Comparison of ENCODE assay signal across 1 cellular context in the genomic region with DNA sequence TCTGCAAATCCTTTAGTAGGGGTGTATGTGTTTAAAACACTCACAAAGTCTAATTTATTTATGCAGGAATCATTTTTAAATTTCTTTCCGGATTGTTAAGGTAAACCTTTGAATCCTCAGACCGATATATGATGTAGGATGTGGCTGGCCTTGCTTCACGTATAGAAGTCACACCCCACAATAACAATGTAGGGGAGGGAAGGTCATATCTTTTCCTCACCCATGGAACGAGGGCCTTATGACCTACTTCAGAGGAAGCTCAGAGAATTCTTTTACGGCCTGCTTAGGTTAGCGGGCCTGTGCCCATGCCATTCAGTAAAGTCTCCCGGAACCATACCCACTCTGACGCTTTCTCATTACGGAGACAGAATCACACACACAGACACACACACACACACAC.
TF ChIP-seq lines count a peak whose summit lies in the region.

No MANE protein-coding gene starts in this region.

TF ChIP-seq in H1, 55 proteins besides CTCF, POLR2A, EP300 and RAD21 (continued from another document):
- TF ChIP-seq, protein P1, sequence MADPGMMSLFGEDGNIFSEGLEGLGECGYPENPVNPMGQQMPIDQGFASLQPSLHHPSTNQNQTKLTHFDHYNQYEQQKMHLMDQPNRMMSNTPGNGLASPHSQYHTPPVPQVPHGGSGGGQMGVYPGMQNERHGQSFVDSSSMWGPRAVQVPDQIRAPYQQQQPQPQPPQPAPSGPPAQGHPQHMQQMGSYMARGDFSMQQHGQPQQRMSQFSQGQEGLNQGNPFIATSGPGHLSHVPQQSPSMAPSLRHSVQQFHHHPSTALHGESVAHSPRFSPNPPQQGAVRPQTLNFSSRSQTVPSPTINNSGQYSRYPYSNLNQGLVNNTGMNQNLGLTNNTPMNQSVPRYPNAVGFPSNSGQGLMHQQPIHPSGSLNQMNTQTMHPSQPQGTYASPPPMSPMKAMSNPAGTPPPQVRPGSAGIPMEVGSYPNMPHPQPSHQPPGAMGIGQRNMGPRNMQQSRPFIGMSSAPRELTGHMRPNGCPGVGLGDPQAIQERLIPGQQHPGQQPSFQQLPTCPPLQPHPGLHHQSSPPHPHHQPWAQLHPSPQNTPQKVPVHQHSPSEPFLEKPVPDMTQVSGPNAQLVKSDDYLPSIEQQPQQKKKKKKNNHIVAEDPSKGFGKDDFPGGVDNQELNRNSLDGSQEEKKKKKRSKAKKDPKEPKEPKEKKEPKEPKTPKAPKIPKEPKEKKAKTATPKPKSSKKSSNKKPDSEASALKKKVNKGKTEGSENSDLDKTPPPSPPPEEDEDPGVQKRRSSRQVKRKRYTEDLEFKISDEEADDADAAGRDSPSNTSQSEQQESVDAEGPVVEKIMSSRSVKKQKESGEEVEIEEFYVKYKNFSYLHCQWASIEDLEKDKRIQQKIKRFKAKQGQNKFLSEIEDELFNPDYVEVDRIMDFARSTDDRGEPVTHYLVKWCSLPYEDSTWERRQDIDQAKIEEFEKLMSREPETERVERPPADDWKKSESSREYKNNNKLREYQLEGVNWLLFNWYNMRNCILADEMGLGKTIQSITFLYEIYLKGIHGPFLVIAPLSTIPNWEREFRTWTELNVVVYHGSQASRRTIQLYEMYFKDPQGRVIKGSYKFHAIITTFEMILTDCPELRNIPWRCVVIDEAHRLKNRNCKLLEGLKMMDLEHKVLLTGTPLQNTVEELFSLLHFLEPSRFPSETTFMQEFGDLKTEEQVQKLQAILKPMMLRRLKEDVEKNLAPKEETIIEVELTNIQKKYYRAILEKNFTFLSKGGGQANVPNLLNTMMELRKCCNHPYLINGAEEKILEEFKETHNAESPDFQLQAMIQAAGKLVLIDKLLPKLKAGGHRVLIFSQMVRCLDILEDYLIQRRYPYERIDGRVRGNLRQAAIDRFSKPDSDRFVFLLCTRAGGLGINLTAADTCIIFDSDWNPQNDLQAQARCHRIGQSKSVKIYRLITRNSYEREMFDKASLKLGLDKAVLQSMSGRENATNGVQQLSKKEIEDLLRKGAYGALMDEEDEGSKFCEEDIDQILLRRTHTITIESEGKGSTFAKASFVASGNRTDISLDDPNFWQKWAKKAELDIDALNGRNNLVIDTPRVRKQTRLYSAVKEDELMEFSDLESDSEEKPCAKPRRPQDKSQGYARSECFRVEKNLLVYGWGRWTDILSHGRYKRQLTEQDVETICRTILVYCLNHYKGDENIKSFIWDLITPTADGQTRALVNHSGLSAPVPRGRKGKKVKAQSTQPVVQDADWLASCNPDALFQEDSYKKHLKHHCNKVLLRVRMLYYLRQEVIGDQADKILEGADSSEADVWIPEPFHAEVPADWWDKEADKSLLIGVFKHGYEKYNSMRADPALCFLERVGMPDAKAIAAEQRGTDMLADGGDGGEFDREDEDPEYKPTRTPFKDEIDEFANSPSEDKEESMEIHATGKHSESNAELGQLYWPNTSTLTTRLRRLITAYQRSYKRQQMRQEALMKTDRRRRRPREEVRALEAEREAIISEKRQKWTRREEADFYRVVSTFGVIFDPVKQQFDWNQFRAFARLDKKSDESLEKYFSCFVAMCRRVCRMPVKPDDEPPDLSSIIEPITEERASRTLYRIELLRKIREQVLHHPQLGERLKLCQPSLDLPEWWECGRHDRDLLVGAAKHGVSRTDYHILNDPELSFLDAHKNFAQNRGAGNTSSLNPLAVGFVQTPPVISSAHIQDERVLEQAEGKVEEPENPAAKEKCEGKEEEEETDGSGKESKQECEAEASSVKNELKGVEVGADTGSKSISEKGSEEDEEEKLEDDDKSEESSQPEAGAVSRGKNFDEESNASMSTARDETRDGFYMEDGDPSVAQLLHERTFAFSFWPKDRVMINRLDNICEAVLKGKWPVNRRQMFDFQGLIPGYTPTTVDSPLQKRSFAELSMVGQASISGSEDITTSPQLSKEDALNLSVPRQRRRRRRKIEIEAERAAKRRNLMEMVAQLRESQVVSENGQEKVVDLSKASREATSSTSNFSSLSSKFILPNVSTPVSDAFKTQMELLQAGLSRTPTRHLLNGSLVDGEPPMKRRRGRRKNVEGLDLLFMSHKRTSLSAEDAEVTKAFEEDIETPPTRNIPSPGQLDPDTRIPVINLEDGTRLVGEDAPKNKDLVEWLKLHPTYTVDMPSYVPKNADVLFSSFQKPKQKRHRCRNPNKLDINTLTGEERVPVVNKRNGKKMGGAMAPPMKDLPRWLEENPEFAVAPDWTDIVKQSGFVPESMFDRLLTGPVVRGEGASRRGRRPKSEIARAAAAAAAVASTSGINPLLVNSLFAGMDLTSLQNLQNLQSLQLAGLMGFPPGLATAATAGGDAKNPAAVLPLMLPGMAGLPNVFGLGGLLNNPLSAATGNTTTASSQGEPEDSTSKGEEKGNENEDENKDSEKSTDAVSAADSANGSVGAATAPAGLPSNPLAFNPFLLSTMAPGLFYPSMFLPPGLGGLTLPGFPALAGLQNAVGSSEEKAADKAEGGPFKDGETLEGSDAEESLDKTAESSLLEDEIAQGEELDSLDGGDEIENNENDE (IDR thresholded peaks at IDR 0.05; ENCODE audit: insufficient replicate concordance, low read length): no peak
- TF ChIP-seq EZH2 (IDR thresholded peaks at IDR 0.05; ENCODE audit: low read depth, low read length, severe bottlenecking) (no peak), SIX5 (IDR thresholded peaks at IDR 0.05; ENCODE audit: low read depth, low read length) (no peak), JUND (IDR thresholded peaks at IDR 0.05; ENCODE audit: low read length) (no peak), CTBP2 (IDR thresholded peaks at IDR 0.05; ENCODE audit: borderline replicate concordance, insufficient read depth, insufficient read length, low read length) (no peak)
